In the genomic region with DNA sequence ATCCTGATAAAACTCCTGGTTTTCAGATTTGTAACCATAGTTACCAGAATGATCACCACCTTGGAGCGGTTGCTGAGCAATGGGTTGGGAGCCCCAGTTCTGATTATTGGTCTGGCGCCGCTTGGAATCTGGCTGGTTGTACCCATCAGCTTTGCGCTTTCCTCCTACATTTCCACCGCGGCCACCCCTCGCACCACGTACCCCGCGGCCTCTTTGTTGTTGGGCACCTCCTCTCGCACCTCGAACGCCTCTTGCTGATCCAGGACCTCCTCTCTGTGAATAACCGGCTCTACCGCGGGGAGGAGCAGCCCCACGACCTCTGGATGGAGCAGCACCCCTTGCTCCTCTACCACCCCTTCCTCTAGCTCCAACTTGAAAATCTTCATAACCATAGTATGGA, we compare ENCODE assay signal across 1 cellular context.
TF ChIP-seq lines count a peak whose summit lies in the region.

No MANE protein-coding gene starts in this region.

TF ChIP-seq in IMR-90, 13 proteins besides CTCF, POLR2A, EP300 and RAD21:
- TF ChIP-seq, protein P1, sequence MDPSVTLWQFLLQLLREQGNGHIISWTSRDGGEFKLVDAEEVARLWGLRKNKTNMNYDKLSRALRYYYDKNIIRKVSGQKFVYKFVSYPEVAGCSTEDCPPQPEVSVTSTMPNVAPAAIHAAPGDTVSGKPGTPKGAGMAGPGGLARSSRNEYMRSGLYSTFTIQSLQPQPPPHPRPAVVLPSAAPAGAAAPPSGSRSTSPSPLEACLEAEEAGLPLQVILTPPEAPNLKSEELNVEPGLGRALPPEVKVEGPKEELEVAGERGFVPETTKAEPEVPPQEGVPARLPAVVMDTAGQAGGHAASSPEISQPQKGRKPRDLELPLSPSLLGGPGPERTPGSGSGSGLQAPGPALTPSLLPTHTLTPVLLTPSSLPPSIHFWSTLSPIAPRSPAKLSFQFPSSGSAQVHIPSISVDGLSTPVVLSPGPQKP (IDR thresholded peaks at IDR 0.05; ENCODE audit: borderline replicate concordance, low read depth, low read length), result no peak
- TF ChIP-seq FOS (IDR thresholded peaks at IDR 0.05; ENCODE audit: low read depth, low read length), result no peak
- no peak for TF ChIP-seq MAFK (IDR thresholded peaks at IDR 0.05; ENCODE audit: low read depth, low read length)
- TF ChIP-seq NFE2L2 (IDR thresholded peaks at IDR 0.05; ENCODE audit: low read depth, low read length), result no peak
- no peak for TF ChIP-seq MAZ (IDR thresholded peaks at IDR 0.05; ENCODE audit: borderline replicate concordance, low read depth, low read length)
- no peak for TF ChIP-seq CHD1 (IDR thresholded peaks at IDR 0.05; ENCODE audit: low read depth, low read length)
- TF ChIP-seq, protein P2, sequence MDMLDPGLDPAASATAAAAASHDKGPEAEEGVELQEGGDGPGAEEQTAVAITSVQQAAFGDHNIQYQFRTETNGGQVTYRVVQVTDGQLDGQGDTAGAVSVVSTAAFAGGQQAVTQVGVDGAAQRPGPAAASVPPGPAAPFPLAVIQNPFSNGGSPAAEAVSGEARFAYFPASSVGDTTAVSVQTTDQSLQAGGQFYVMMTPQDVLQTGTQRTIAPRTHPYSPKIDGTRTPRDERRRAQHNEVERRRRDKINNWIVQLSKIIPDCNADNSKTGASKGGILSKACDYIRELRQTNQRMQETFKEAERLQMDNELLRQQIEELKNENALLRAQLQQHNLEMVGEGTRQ (IDR thresholded peaks at IDR 0.05; ENCODE audit: low read depth, low read length), result no peak
- no peak for TF ChIP-seq RFX5 (IDR thresholded peaks at IDR 0.05; ENCODE audit: low read depth, low read length)
- no peak for TF ChIP-seq RCOR1 (IDR thresholded peaks at IDR 0.05; ENCODE audit: insufficient replicate concordance, low read length)
- TF ChIP-seq MXI1 (IDR thresholded peaks at IDR 0.05; ENCODE audit: borderline replicate concordance, low read depth, low read length), result no peak
- no peak for TF ChIP-seq CEBPB (IDR thresholded peaks at IDR 0.05; ENCODE audit: low read depth, low read length)
- no peak for TF ChIP-seq SMC3 (IDR thresholded peaks at IDR 0.05; ENCODE audit: low read depth, low read length)
- no peak for TF ChIP-seq BHLHE40 (IDR thresholded peaks at IDR 0.05; ENCODE audit: low read depth, low read length)
TF ChIP-seq in IMR-90: peak in this region for 0.
